Comparison of ENCODE assay signal across 21 cellular contexts in the genomic region with DNA sequence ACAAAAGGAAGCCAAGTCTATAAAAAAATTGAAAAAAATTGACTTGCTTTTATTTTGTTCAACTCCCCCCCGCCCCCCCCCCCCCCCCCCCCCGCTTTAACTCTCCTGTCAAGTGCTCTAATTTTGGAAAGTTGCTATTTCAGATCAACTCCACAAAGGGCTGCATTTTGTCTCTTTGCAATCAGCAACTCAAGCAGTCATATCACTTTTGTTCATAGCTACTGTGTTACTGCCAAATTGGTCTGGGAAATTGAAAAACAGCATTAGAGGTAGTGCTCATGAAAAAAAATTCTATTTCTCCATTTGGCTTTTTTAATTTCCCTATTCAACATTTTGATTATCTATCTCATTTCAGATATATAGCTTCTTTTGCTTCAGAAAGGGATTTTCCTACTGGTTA.
A peak's percentile ranks its signal among the peaks of the same experiment; 100 is the strongest.
DNase-seq lines count a peak whose midpoint lies in the region; ATAC-seq, FAIRE-seq and TF ChIP-seq lines count a peak whose summit lies in the region.
"Had no signal": no experiment of that assay in that cellular context is flagged by ENCODE, and none has a peak within 500 bp of the region (broad histone marks: within the 10 kb centered on the region; RNA-seq: fewer than 3 reads in every experiment).

No MANE protein-coding gene starts in this region.

- DNase-seq in Right ventricle myocardium inferior (ENCODE audit: missing footprints) (no peak), right cardiac atrium (no peak), cardiac muscle cell (ENCODE audit: low read depth in 1 of 2, low spot score in 1 of 2) (no peak), right atrium auricular region (ENCODE audit: low spot score) (no peak), HepG2 (ENCODE audit: low spot score) (no peak), right lobe of liver (no peak)
- DNase-seq: AML-193; Caco-2; Calu3; CD4-positive, alpha-beta T cell; CD8-positive, alpha-beta T cell; DMS79 treated with DMSO at 0.1 percent for 48 hours; GF-D8 had no signal

- BruUV-seq in HepG2 (replicated peaks; lab: Mats Ljungman, UMichigan), result no TSS peak

- H3K4me1 ChIP-seq in right cardiac atrium (ENCODE audit: control insufficient read depth, insufficient read depth, low read length) (no peaks in the 10 kb centered on the region), cardiac muscle cell (ENCODE audit: low read depth) (peaks cover 38% of the 10 kb centered on the region), right atrium auricular region (no peaks in the 10 kb centered on the region), HepG2 (ENCODE audit: insufficient read depth, low read length) (no peaks in the 10 kb centered on the region), right lobe of liver (no peaks in the 10 kb centered on the region)
- H3K4me1 ChIP-seq: A549; BLaER1 treated with 17β-estradiol and CSF1 and Interleukin-3, amounts not matched to agents 10 nM and 100 nM; Caco-2 had no signal

- CTCF ChIA-PET in HepG2 (lab: Yijun Ruan, JAX; ENCODE audit: low intra/inter-chr PET ratio, low total read pairs), result no interaction called here

- H3K27ac ChIP-seq in right cardiac atrium (ENCODE audit: low read length) (no peak overlapping the region), cardiac muscle cell (peak overlapping the region; percentile 69), right atrium auricular region (no peak overlapping the region), HepG2 (ENCODE audit: extremely low read length, insufficient read depth, low read length) (no peak overlapping the region), right lobe of liver (no peak overlapping the region)
- H3K27ac ChIP-seq: 22Rv1; A549; BLaER1 treated with 17β-estradiol and CSF1 and Interleukin-3, amounts not matched to agents 10 nM and 100 nM; C4-2B had no signal

- no peaks in the 10 kb centered on the region for H3K36me3 ChIP-seq in cardiac muscle cell
- no peaks in the 10 kb centered on the region for H3K36me3 ChIP-seq in right atrium auricular region
- H3K36me3 ChIP-seq in HepG2 (replicated peaks in 1 of 2; ENCODE audit: control insufficient read depth in 1 of 2, insufficient read depth in 2 of 2, low read length in 2 of 2), result no peaks in the 10 kb centered on the region
- no peaks in the 10 kb centered on the region for H3K36me3 ChIP-seq in right lobe of liver
- H3K36me3 ChIP-seq: BLaER1 treated with 17β-estradiol and CSF1 and Interleukin-3, amounts not matched to agents 10 nM and 100 nM had no signal

- TF ChIP-seq CTCF in cardiac muscle cell (IDR thresholded peaks at IDR 0.05; ENCODE audit: low read depth, low read length) (no peak), right atrium auricular region (IDR thresholded peaks at IDR 0.05) (no peak), HepG2 (CRISPR knock-in tag; IDR thresholded peaks at IDR 0.05) (no peak), right lobe of liver (IDR thresholded peaks at IDR 0.05) (no peak)

- H3K4me3 ChIP-seq in right cardiac atrium (ENCODE audit: low read length) (no peak overlapping the region), cardiac muscle cell (no peak overlapping the region), right atrium auricular region (no peak overlapping the region), HepG2 (replicated peaks in 1 of 3; ENCODE audit: insufficient read depth in 1 of 3, low read depth in 2 of 3, low read length in 3 of 3) (no peak overlapping the region), right lobe of liver (no peak overlapping the region)
- H3K4me3 ChIP-seq: A549; BLaER1 treated with 17β-estradiol and CSF1 and Interleukin-3, amounts not matched to agents 10 nM and 100 nM had no signal

- TF ChIP-seq RAD21 in HepG2 (CRISPR knock-in tag; IDR thresholded peaks at IDR 0.05), result no peak

- H3K79me2 ChIP-seq in HepG2 (ENCODE audit: insufficient read depth, low read length), result no peaks in the 10 kb centered on the region

- intact Hi-C loops in Right ventricle myocardium inferior (cut with DNase I) (no loop called here), right cardiac atrium (cut with DNase I) (no loop called here), HepG2 (cut with micrococcal nuclease; ENCODE audit: unreplicated experiment) (no loop called here), right lobe of liver (cut with DNase I) (no loop called here)

- H3K4me2 ChIP-seq in HepG2 (ENCODE audit: low read depth, low read length), result no peak overlapping the region
- H3K4me2 ChIP-seq: A549; BLaER1 treated with 17β-estradiol and CSF1 and Interleukin-3, amounts not matched to agents 10 nM and 100 nM had no signal

- H2AFZ ChIP-seq in HepG2 (ENCODE audit: low read length), result no peak overlapping the region

- no peaks in the 10 kb centered on the region for H4K20me1 ChIP-seq in HepG2 (ENCODE audit: insufficient read depth, low read length)
- H4K20me1 ChIP-seq: BLaER1 treated with 17β-estradiol and CSF1 and Interleukin-3, amounts not matched to agents 10 nM and 100 nM had no signal

- H3K9ac ChIP-seq in HepG2 (ENCODE audit: insufficient read depth, low read depth, low read length), result no peak overlapping the region
- H3K9ac ChIP-seq: BLaER1 treated with 17β-estradiol and CSF1 and Interleukin-3, amounts not matched to agents 10 nM and 100 nM had no signal

- FAIRE-seq in HepG2 (lab: Jason Lieb, UNC), result no peak
- FAIRE-seq: A549, D721Med, G401.6, GM12891, GM18507 had no signal

- TF ChIP-seq POLR2A in HepG2 (IDR thresholded peaks at IDR 0.05; ENCODE audit: insufficient read depth in 1 of 2, low read depth in 2 of 2, low read length in 2 of 2), result no peak
- no peak for TF ChIP-seq POLR2A in right lobe of liver (IDR thresholded peaks at IDR 0.05)

- TF ChIP-seq EP300 in HepG2 (IDR thresholded peaks at IDR 0.05; ENCODE audit: low read depth in 2 of 2, low read length in 2 of 2) (no peak), HepG2 (CRISPR knock-in tag; IDR thresholded peaks at IDR 0.05; ENCODE audit: borderline replicate concordance) (no peak)

- H3K9me3 ChIP-seq in right cardiac atrium (ENCODE audit: control insufficient read depth, low read length) (no peaks in the 10 kb centered on the region), cardiac muscle cell (ENCODE audit: low read depth) (no peaks in the 10 kb centered on the region), right atrium auricular region (peaks cover 0 to 5% of the 10 kb centered on the region in 2 donors), HepG2 (ENCODE audit: low read length) (no peaks in the 10 kb centered on the region), right lobe of liver (no peaks in the 10 kb centered on the region)
- H3K9me3 ChIP-seq: A549, Caco-2 had no signal

- ATAC-seq in Right ventricle myocardium inferior (peak; percentile 57), right cardiac atrium (no peak), HepG2 (no peak), right lobe of liver (no peak)
- ATAC-seq: A549; CD8-positive, alpha-beta T cell had no signal

- H3K27me3 ChIP-seq in right cardiac atrium (ENCODE audit: control insufficient read depth, insufficient read depth), result no peaks in the 10 kb centered on the region
- no peaks in the 10 kb centered on the region for H3K27me3 ChIP-seq in cardiac muscle cell
- no peaks in the 10 kb centered on the region for H3K27me3 ChIP-seq in right atrium auricular region
- H3K27me3 ChIP-seq in HepG2 (ENCODE audit: control insufficient read depth in 1 of 2, insufficient read depth in 2 of 2, low read length in 2 of 2), result no peaks in the 10 kb centered on the region
- H3K27me3 ChIP-seq in right lobe of liver, result no peaks in the 10 kb centered on the region
- H3K27me3 ChIP-seq: BLaER1 treated with 17β-estradiol and CSF1 and Interleukin-3, amounts not matched to agents 10 nM and 100 nM had no signal

- POLR2A ChIA-PET in HepG2 (lab: Yijun Ruan, JAX), result no interaction called here

- 12% methylated on average over 2 of the region's 2 CpGs for WGBS in right cardiac atrium
- 0% methylated on average over 2 of the region's 2 CpGs for WGBS in HepG2 (ENCODE audit: low lambda C conversion rate)
- WGBS in right lobe of liver (ENCODE audit: insufficient coverage, low coverage, low lambda C conversion rate, missing lambda C conversion rate), result 70% methylated on average over 1 of the region's 2 CpGs

- in situ Hi-C loops in HepG2 (cut with HindIII; ENCODE audit: extremely low pct_ligation_motif_present, low pct_unique_long_range_greater_than_20kb), result no loop called here

TF ChIP-seq in HepG2, 621 proteins besides CTCF, POLR2A, EP300 and RAD21:
- TF ChIP-seq ONECUT2 (CRISPR knock-in tag; IDR thresholded peaks at IDR 0.05), result no peak
- TF ChIP-seq, protein P1, sequence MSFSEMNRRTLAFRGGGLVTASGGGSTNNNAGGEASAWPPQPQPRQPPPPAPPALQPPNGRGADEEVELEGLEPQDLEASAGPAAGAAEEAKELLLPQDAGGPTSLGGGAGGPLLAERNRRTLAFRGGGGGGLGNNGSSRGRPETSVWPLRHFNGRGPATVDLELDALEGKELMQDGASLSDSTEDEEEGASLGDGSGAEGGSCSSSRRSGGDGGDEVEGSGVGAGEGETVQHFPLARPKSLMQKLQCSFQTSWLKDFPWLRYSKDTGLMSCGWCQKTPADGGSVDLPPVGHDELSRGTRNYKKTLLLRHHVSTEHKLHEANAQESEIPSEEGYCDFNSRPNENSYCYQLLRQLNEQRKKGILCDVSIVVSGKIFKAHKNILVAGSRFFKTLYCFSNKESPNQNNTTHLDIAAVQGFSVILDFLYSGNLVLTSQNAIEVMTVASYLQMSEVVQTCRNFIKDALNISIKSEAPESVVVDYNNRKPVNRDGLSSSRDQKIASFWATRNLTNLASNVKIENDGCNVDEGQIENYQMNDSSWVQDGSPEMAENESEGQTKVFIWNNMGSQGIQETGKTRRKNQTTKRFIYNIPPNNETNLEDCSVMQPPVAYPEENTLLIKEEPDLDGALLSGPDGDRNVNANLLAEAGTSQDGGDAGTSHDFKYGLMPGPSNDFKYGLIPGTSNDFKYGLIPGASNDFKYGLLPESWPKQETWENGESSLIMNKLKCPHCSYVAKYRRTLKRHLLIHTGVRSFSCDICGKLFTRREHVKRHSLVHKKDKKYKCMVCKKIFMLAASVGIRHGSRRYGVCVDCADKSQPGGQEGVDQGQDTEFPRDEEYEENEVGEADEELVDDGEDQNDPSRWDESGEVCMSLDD (CRISPR knock-in tag; IDR thresholded peaks at IDR 0.05; ENCODE audit: borderline replicate concordance), result no peak
- TF ChIP-seq HNRNPK (IDR thresholded peaks at IDR 0.05; ENCODE audit: low read depth, low read length, poor library complexity, severe bottlenecking), result peak; percentile 73
- no peak for TF ChIP-seq ZNF780A (CRISPR knock-in tag; IDR thresholded peaks at IDR 0.05)
